1 cellular context compared by ENCODE assay signal in genomic region chr22:37256075-37256726, GRCh38.
TF ChIP-seq lines count a peak whose summit lies in the region.

No MANE protein-coding gene starts in this region.

TF ChIP-seq in A549, 52 proteins besides CTCF, POLR2A, EP300 and RAD21:
- TF ChIP-seq NPAS2 (CRISPR knock-in tag; IDR thresholded peaks at IDR 0.05; ENCODE audit: borderline replicate concordance) (no peak), CBX8 (IDR thresholded peaks at IDR 0.05) (no peak), CHD2 (IDR thresholded peaks at IDR 0.05; ENCODE audit: low read length, partially characterized antibody) (no peak), ESRRA (IDR thresholded peaks at IDR 0.05; ENCODE audit: borderline replicate concordance, low read length) (no peak), GATA3 (IDR thresholded peaks at IDR 0.05; ENCODE audit: borderline replicate concordance) (no peak), HOXB5 (CRISPR knock-in tag; IDR thresholded peaks at IDR 0.05) (no peak), MAX (IDR thresholded peaks at IDR 0.05) (no peak), RNF2 (IDR thresholded peaks at IDR 0.05; ENCODE audit: borderline replicate concordance, low read depth) (no peak), ZNF302 (CRISPR knock-in tag; IDR thresholded peaks at IDR 0.05) (no peak), HOXB13 (CRISPR knock-in tag; IDR thresholded peaks at IDR 0.05; ENCODE audit: low read depth) (no peak), CHD4 (IDR thresholded peaks at IDR 0.05; ENCODE audit: borderline replicate concordance) (no peak), CEBPB (IDR thresholded peaks at IDR 0.05) (no peak), MAFK (IDR thresholded peaks at IDR 0.05; ENCODE audit: partially characterized antibody) (no peak), RCOR1 (IDR thresholded peaks at IDR 0.05; ENCODE audit: low read depth, low read length) (no peak), HEYL (CRISPR knock-in tag; IDR thresholded peaks at IDR 0.05) (no peak), PBX3 (IDR thresholded peaks at IDR 0.05) (no peak), ELK1 (IDR thresholded peaks at IDR 0.05; ENCODE audit: low read depth, low read length) (no peak), SMC3 (IDR thresholded peaks at IDR 0.05) (no peak), FOSL2 (IDR thresholded peaks at IDR 0.05) (no peak), FOSL2 (CRISPR knock-in tag; IDR thresholded peaks at IDR 0.05) (no peak), FOSB (CRISPR knock-in tag; IDR thresholded peaks at IDR 0.05) (no peak)
